In genomic region chrX:107601326-107601725, GRCh38 we compare ENCODE assay signal across 31 cellular contexts.
"Had no signal": no experiment of that assay in that cellular context is flagged by ENCODE, and none has a peak within 500 bp of the region (broad histone marks: within the 10 kb centered on the region; RNA-seq: fewer than 3 reads in every experiment).

No MANE protein-coding gene starts in this region.

- H3K27me3 ChIP-seq: neutrophil, ovary, right lobe of liver, sigmoid colon, suprapubic skin, testis, tibial artery, transverse colon, upper lobe of right lung, uterus had no signal

- H3K4me2 ChIP-seq: smooth muscle cell had no signal

- H3K4me3 ChIP-seq: ovary, psoas muscle, right lobe of liver, sigmoid colon, skin epidermis, smooth muscle cell, spleen, suprapubic skin, testis, tibial artery, transverse colon, upper lobe of right lung, uterus had no signal

- H3K27ac ChIP-seq: neutrophil, ovary, parathyroid adenoma, psoas muscle, right lobe of liver, sigmoid colon, skin epidermis, spleen, suprapubic skin, testis, tibial artery, transverse colon, upper lobe of right lung, uterus had no signal

- H2AFZ ChIP-seq: parathyroid adenoma had no signal

- H3K9me3 ChIP-seq: neutrophil, ovary, psoas muscle, right lobe of liver, sigmoid colon, spleen, suprapubic skin, testis, tibial artery, transverse colon, upper lobe of right lung, uterus had no signal

- H3K36me3 ChIP-seq: neutrophil, ovary, right lobe of liver, sigmoid colon, spleen, suprapubic skin, tibial artery, transverse colon, upper lobe of right lung, uterus had no signal

- H3K4me1 ChIP-seq: parathyroid adenoma, psoas muscle, right lobe of liver, sigmoid colon, spleen, suprapubic skin, testis, tibial artery, transverse colon, upper lobe of right lung, uterus had no signal

- H3K79me2 ChIP-seq: parathyroid adenoma had no signal

- ATAC-seq: naive thymus-derived CD8-positive, alpha-beta T cell; natural killer cell treated with Interleukin-12 subunit alpha and Interleukin-12 subunit beta and Interleukin-15 and Interleukin-18, amount 100 ng/mL, for 72 hours; psoas muscle; right lobe of liver; stimulated activated memory B cell treated with anti-CD40 and anti-IgM and Interleukin-4, amounts not matched to agents 10 μg/mL and 1 μg/mL and 100 μg/mL, for 72 hours; stimulated activated naive CD8-positive, alpha-beta T cell treated with anti-CD3 and anti-CD28 coated beads, Interleukin-15, amount 100 ng/mL, for 72 hours; stimulated activated naive CD8-positive, alpha-beta T cell treated with anti-CD3 and anti-CD28 coated beads, Interleukin-15, Interleukin-2, amounts not matched to agents 100 U/mL and 50 U/mL, for 24 hours; upper lobe of right lung had no signal

- DNase-seq: naive B cell; naive thymus-derived CD8-positive, alpha-beta T cell; nephron progenitor cell; nucleus accumbens; ovary; posterior cingulate gyrus; psoas muscle; right lobe of liver; sigmoid colon; spleen; stimulated activated CD4-positive, alpha-beta T cell treated with anti-CD3 and anti-CD28 coated beads, Interleukin-12 subunit alpha, Interleukin-12 subunit beta, amount 100 ng/mL, for 4 hours; stimulated activated CD4-positive, alpha-beta T cell treated with anti-CD3 and anti-CD28 coated beads, Interleukin-1b, Interleukin-23, amount 100 ng/mL, for 48 hours; stimulated activated CD4-positive, alpha-beta T cell treated with anti-CD3 and anti-CD28 coated beads, Interleukin-4, amount 100 ng/mL, for 1 hour; stimulated activated CD4-positive, alpha-beta T cell treated with anti-CD3 and anti-CD28 coated beads, Interleukin-4, amount 100 ng/mL, for 4 hours; stimulated activated CD8-positive, alpha-beta memory T cell treated with anti-CD3 and anti-CD28 coated beads, Interleukin-4, amount 100 ng/mL, for 48 hours; stimulated activated naive CD4-positive, alpha-beta T cell; stimulated activated naive CD8-positive, alpha-beta T cell treated with anti-CD3 and anti-CD28 coated beads, Interleukin-15, amount 100 ng/mL, for 72 hours; stimulated activated naive CD8-positive, alpha-beta T cell treated with anti-CD3 and anti-CD28 coated beads, Interleukin-15, Interleukin-2, amounts not matched to agents 100 U/mL and 50 U/mL, for 24 hours; substantia nigra; testis; tibial artery; transverse colon; upper lobe of right lung; uterus had no signal

- H3K9ac ChIP-seq: parathyroid adenoma had no signal
